In the genomic region with DNA sequence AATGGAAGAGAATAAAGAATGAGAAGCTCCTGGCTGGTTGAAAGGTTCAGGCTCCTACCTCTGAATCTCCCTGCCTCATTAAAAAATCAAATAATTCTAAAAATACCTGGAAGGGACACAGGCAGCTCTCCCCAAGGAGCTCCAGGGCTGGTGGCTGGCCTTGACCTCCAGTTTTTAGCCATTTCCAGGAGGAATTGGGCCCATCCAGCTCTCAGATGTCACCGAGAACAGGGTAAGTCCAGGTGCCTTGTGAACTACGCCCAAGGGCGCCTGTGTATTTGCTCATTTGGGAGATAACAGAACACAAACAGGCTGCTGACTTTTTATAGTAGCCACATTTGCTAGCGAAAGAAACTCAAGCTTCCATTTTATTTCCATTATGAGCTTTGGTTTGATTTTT, we compare ENCODE assay signal across 3 cellular contexts.
"Had no signal": no experiment of that assay in that cellular context is flagged by ENCODE, and none has a peak within 500 bp of the region (broad histone marks: within the 10 kb centered on the region; RNA-seq: fewer than 3 reads in every experiment).

No MANE protein-coding gene starts in this region.

- H3K4me3 ChIP-seq: GM12878 had no signal

- ATAC-seq: GM12878 had no signal

- DNase-seq: GDM1, GF-D8 had no signal
